In genomic region chr7:33903770-33904679, GRCh38 we compare ENCODE assay signal across 8 cellular contexts. TPM values are rescaled to one million over a fixed set of nuclear protein-coding genes. Genes with fewer than 3 reads are reported as not detected.
A peak's percentile ranks its signal among the peaks of the same experiment; 100 is the strongest.
DNase-seq lines count a peak whose midpoint lies in the region; ATAC-seq and TF ChIP-seq lines count a peak whose summit lies in the region.

No MANE protein-coding gene starts in this region.

- peak overlapping the region; percentile 54 for H3K27ac ChIP-seq in brain microvascular endothelial cell

- no peaks in the 10 kb centered on the region for H3K36me3 ChIP-seq in brain microvascular endothelial cell (replicated peaks)

- intact Hi-C loops in sciatic nerve (cut with DNase I) = loop anchor here (10.0 kb wide), 1 partner anchor 139 kb away; no protein-coding TSS in a partner anchor

- in situ Hi-C loops in brain microvascular endothelial cell (cut with HindIII; ENCODE audit: low pct_ligation_motif_present, low sequenced_read_pairs) = no loop called here

- peak overlapping the region; percentile 73 for H3K4me3 ChIP-seq in brain microvascular endothelial cell (ENCODE audit: low read depth, low read length)

- no peak for TF ChIP-seq CTCF in brain microvascular endothelial cell (IDR thresholded peaks at IDR 0.05; ENCODE audit: low read depth, low read length, missing control alignments)

- no peaks in the 10 kb centered on the region for H3K27me3 ChIP-seq in brain microvascular endothelial cell (replicated peaks)

- ATAC-seq in sciatic nerve = peak; percentile 89

- DNase-seq in NCI-H82 (lab: John Stamatoyannopoulos, UW) (peak; percentile 40), NCI-H82 treated with DMSO at 0.1 percent for 48 hours (lab: John Stamatoyannopoulos, UW; ENCODE audit: unreplicated experiment) (no peak), NCI-H1930 (lab: John Stamatoyannopoulos, UW) (peak; percentile 3 to 47), brain microvascular endothelial cell (no peak), iPS-NIHi11 (ENCODE audit: low spot score) (peak; percentile 36), sciatic nerve (ENCODE audit: low spot score) (peak; percentile 80), NCI-H1048 (lab: John Stamatoyannopoulos, UW) (no peak), H4 (ENCODE audit: low spot score) (no peak)

RNA-seq across cellular contexts. Expression of gene BMPER, which starts 1.3 kb away (rescaled TPM):
- 18.8 TPM for total RNA-seq in sciatic nerve
- 0.08 and 0.19 TPM in 2 replicates for total RNA-seq in H4 (2014; rRNA removed; shearing (Covaris generic))

Comparison
In these comparisons a context has a peak if more than half of its experiments do, and no peak if none do; other contexts are left out.
1. DNase-seq: peak in NCI-H82 (single experiment), NCI-H1930 (2 of 2), iPS-NIHi11 (single experiment) and sciatic nerve (single experiment); none in NCI-H82 treated with DMSO at 0.1 percent for 48 hours (single experiment), brain microvascular endothelial cell (single experiment), NCI-H1048 (single experiment) and H4 (single experiment).
2. RNA of gene BMPER, which starts 1.3 kb away (total RNA-seq): 18.8 TPM in sciatic nerve (single experiment); 0.08 to 0.19 TPM in H4; every median in the first group is over 10 times any median in the second.